10 cellular contexts compared by ENCODE assay signal in genomic region chr11:11731311-11732083, GRCh38.
DNase-seq lines count a peak whose midpoint lies in the region; ATAC-seq and TF ChIP-seq lines count a peak whose summit lies in the region.
"Had no signal": no experiment of that assay in that cellular context is flagged by ENCODE, and none has a peak within 500 bp of the region (broad histone marks: within the 10 kb centered on the region; RNA-seq: fewer than 3 reads in every experiment).

No MANE protein-coding gene starts in this region.

- no peaks in the 10 kb centered on the region for H3K9me3 ChIP-seq in thyroid gland

- no peaks in the 10 kb centered on the region for H3K27me3 ChIP-seq in thyroid gland
- H3K27me3 ChIP-seq: hepatocyte had no signal

- no peaks in the 10 kb centered on the region for H3K4me1 ChIP-seq in thyroid gland

- intact Hi-C loops in thyroid gland (cut with DNase I) = no loop called here

- H3K27ac ChIP-seq in thyroid gland = no peak overlapping the region
- H3K27ac ChIP-seq: hepatocyte had no signal

- TF ChIP-seq POLR2A in thyroid gland (IDR thresholded peaks at IDR 0.05) = no peak

- WGBS in thyroid gland, 2 donors = 42 to 62% methylated on average over 6 of the region's 6 CpGs

- H3K36me3 ChIP-seq in thyroid gland = no peaks in the 10 kb centered on the region

- ATAC-seq in GM21529 (IDR thresholded peaks at IDR 0.05; ENCODE audit: unreplicated experiment) = no peak
- no peak for ATAC-seq in HG03457 (IDR thresholded peaks at IDR 0.05; ENCODE audit: unreplicated experiment)
- ATAC-seq: WTC11 had no signal

- DNase-seq in NOMO-1 treated with DMSO at 0.1 percent for 48 hours (lab: John Stamatoyannopoulos, UW; ENCODE audit: unreplicated experiment) (peak; percentile 15), NOMO-1 treated with dmso at 0.1 percent for 144 hours (lab: John Stamatoyannopoulos, UW; ENCODE audit: unreplicated experiment) (no peak), NCI-H2196 (lab: John Stamatoyannopoulos, UW; ENCODE audit: unreplicated experiment) (peak; percentile 55), dermis blood vessel endothelial cell (peak; percentile 15), thyroid gland (peak; percentile 50 to 68), NAMALWA (ENCODE audit: low spot score) (no peak)

- H3K4me3 ChIP-seq in thyroid gland (replicated peaks in 1 of 3) = no peak overlapping the region
- H3K4me3 ChIP-seq: hepatocyte had no signal

- TF ChIP-seq CTCF in thyroid gland (IDR thresholded peaks at IDR 0.05) = no peak

Comparison
In these comparisons a context has a peak if more than half of its experiments do, and no peak if none do; other contexts are left out.
1. DNase-seq: peak in NOMO-1 treated with DMSO at 0.1 percent for 48 hours (single experiment), NCI-H2196 (single experiment), dermis blood vessel endothelial cell (single experiment) and thyroid gland (2 of 2); none in NOMO-1 treated with dmso at 0.1 percent for 144 hours (single experiment) and NAMALWA (single experiment).